In the genomic region with DNA sequence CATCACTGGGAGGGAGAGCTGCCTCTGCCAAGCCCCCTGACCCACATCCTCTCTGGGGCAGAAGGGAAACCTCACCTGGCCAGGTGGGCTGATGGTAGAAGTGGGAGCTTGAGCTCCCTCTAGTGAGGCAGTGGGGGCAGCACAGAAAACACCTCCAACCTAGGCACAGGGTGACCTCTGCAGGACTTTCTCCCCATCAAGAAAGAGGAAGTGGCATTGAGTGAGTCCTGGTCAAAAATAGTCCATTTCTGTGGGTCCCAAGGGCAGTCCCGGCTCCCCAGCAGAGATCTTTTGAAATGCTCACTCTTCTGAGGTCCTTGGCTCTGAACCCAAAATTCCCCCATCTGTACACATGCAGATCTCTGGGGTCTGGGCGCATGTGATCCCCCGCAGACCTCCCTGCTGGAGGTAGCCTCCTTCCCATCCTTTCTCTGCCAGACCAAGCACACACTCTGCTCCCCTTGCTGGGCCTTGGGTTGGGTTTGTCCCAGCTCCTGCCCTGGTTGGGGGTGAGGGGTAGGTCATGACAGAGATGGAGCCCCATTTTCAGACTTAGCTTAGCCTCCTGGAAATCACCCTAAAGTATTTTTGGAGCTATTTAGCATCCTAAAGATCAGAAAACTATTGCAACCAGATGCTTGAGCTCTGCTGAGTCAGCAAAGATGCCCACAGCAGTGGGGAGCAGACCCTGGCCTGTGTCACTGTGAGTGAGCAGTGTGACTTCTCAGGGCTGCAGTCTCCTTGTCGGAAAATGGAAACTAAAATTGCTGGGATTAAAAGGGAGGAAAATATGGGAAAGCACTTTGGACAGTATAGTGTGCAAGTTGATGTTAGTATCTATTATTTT, we compare ENCODE assay signal across 8 cellular contexts. TPM values are rescaled to one million over a fixed set of nuclear protein-coding genes. Genes with fewer than 3 reads are reported as not detected.
DNase-seq lines count a peak whose midpoint lies in the region; ATAC-seq, FAIRE-seq and TF ChIP-seq lines count a peak whose summit lies in the region.

No MANE protein-coding gene starts in this region.

- peak overlapping the region; percentile 9 for H3K27ac ChIP-seq in KOPT-K1 (ENCODE audit: low read depth, low read length, poor library complexity, severe bottlenecking)

- peak overlapping the region; percentile 20 for H3K27ac Mint-ChIP-seq in activated CD8-positive, alpha-beta T cell treated with anti-CD3 and anti-CD28 coated beads, Interleukin-2, amount 10 ng/mL, durations not matched to agents 7 days and 5 days

- CTCF ChIA-PET in activated CD8-positive, alpha-beta T cell treated with anti-CD3 and anti-CD28 coated beads, Interleukin-2, amount 10 ng/mL, durations not matched to agents 7 days and 5 days (lab: Charles Lee): interaction anchor here (0.8 to 6.8 kb wide), 40 partner anchors 8 to 238 kb away, joined by 3 to 188 read pairs (median 6); a partner anchor contains a TSS

- peaks cover 41% of the 10 kb centered on the region for H3K4me1 Mint-ChIP-seq in activated CD8-positive, alpha-beta T cell treated with anti-CD3 and anti-CD28 coated beads, Interleukin-2, amount 10 ng/mL, durations not matched to agents 7 days and 5 days (ENCODE audit: low read depth)

- H3K9me3 ChIP-seq in KOPT-K1 (ENCODE audit: insufficient read depth, low read length, poor library complexity, severe bottlenecking): peaks cover 20% of the 10 kb centered on the region

- intact Hi-C loops in Right ventricle myocardium superior (cut with DNase I): loop anchor here (5.0 kb wide), 1 partner anchor 62 kb away; no protein-coding TSS in a partner anchor

- peak; percentile 76 for DNase-seq in ELF-1 (ENCODE audit: low read depth, low spot score)
- DNase-seq in activated CD8-positive, alpha-beta T cell treated with anti-CD3 and anti-CD28 coated beads, Interleukin-2, amount 10 ng/mL, durations not matched to agents 7 days and 5 days: peak; percentile 78
- DNase-seq in Right ventricle myocardium superior: no peak
- peak; percentile 34 to 43 for DNase-seq in stimulated activated CD8-positive, alpha-beta memory T cell treated with anti-CD3 and anti-CD28 coated beads, Interleukin-15, amount 100 ng/mL, for 48 hours (ENCODE audit: low read depth in 2 of 2)
- DNase-seq in D721Med (ENCODE audit: insufficient read length, low spot score): no peak
- no peak for DNase-seq in NCI-H446 treated with DMSO at 0.1 percent for 48 hours (lab: John Stamatoyannopoulos, UW)

- no peaks in the 10 kb centered on the region for H3K27me3 Mint-ChIP-seq in activated CD8-positive, alpha-beta T cell treated with anti-CD3 and anti-CD28 coated beads, Interleukin-2, amount 10 ng/mL, durations not matched to agents 7 days and 5 days (ENCODE audit: low read depth)

- ATAC-seq in GM21576 (IDR thresholded peaks at IDR 0.05; ENCODE audit: unreplicated experiment) (peak; percentile 93), Right ventricle myocardium superior (ENCODE audit: poor library complexity) (peak; percentile 72)
- peak; percentile 68 for ATAC-seq in activated CD8-positive, alpha-beta T cell treated with anti-CD3 and anti-CD28 coated beads, Interleukin-2, amount 10 ng/mL, durations not matched to agents 7 days and 5 days

- no peaks in the 10 kb centered on the region for H3K9me3 Mint-ChIP-seq in activated CD8-positive, alpha-beta T cell treated with anti-CD3 and anti-CD28 coated beads, Interleukin-2, amount 10 ng/mL, durations not matched to agents 7 days and 5 days (ENCODE audit: insufficient read depth)

- no peak overlapping the region for H3K4me3 Mint-ChIP-seq in activated CD8-positive, alpha-beta T cell treated with anti-CD3 and anti-CD28 coated beads, Interleukin-2, amount 10 ng/mL, durations not matched to agents 7 days and 5 days

- POLR2A ChIA-PET in activated CD8-positive, alpha-beta T cell treated with anti-CD3 and anti-CD28 coated beads, Interleukin-2, amount 10 ng/mL, durations not matched to agents 7 days and 5 days (lab: Charles Lee): interaction anchor here (0.7 to 4.8 kb wide), 8 partner anchors 20 to 113 kb away, joined by 3 to 61 read pairs (median 7); a partner anchor contains a TSS

- TF ChIP-seq CTCF in D721Med (IDR thresholded peaks at IDR 0.05; ENCODE audit: insufficient read depth, missing control alignments): no peak

- no peaks in the 10 kb centered on the region for H3K36me3 ChIP-seq in KOPT-K1 (ENCODE audit: insufficient read depth, low read length)

- FAIRE-seq in D721Med (lab: Jason Lieb, UNC): no peak

- no peaks in the 10 kb centered on the region for H3K36me3 Mint-ChIP-seq in activated CD8-positive, alpha-beta T cell treated with anti-CD3 and anti-CD28 coated beads, Interleukin-2, amount 10 ng/mL, durations not matched to agents 7 days and 5 days (ENCODE audit: low read depth)

RNA-seq across cellular contexts. Expression of a gene that starts 41.6 kb away (rescaled TPM):
- total RNA-seq in activated CD8-positive, alpha-beta T cell treated with anti-CD3 and anti-CD28 coated beads, Interleukin-2, amount 10 ng/mL, durations not matched to agents 7 days and 5 days: 100 to 1,000 TPM; 386 TPM
- 6.7 TPM for total RNA-seq in Right ventricle myocardium superior

RNA-seq across cellular contexts. Expression of a gene that starts 50.0 kb away (rescaled TPM):
- total RNA-seq in activated CD8-positive, alpha-beta T cell treated with anti-CD3 and anti-CD28 coated beads, Interleukin-2, amount 10 ng/mL, durations not matched to agents 7 days and 5 days: not detected
- total RNA-seq in Right ventricle myocardium superior: 0.65 TPM

Comparison
In these comparisons a context has a peak if more than half of its experiments do, and no peak if none do; other contexts are left out.
1. DNase-seq: peak in ELF-1 (single experiment), activated CD8-positive, alpha-beta T cell treated with anti-CD3 and anti-CD28 coated beads, Interleukin-2, amount 10 ng/mL, durations not matched to agents 7 days and 5 days (single experiment) and stimulated activated CD8-positive, alpha-beta memory T cell treated with anti-CD3 and anti-CD28 coated beads, Interleukin-15, amount 100 ng/mL, for 48 hours (2 of 2); none in Right ventricle myocardium superior (single experiment), D721Med (single experiment) and NCI-H446 treated with DMSO at 0.1 percent for 48 hours (single experiment).
2. RNA of a gene that starts 41.6 kb away (total RNA-seq): 386 TPM in activated CD8-positive, alpha-beta T cell treated with anti-CD3 and anti-CD28 coated beads, Interleukin-2, amount 10 ng/mL, durations not matched to agents 7 days and 5 days; 6.7 TPM in Right ventricle myocardium superior (single experiment); every median in the first group is over 10 times any median in the second.
3. Peak in every context shown above with its lines, with median percentiles within 50 percentile points of each other: ATAC-seq.